Comparison of ENCODE assay signal across 18 cellular contexts in the genomic region with DNA sequence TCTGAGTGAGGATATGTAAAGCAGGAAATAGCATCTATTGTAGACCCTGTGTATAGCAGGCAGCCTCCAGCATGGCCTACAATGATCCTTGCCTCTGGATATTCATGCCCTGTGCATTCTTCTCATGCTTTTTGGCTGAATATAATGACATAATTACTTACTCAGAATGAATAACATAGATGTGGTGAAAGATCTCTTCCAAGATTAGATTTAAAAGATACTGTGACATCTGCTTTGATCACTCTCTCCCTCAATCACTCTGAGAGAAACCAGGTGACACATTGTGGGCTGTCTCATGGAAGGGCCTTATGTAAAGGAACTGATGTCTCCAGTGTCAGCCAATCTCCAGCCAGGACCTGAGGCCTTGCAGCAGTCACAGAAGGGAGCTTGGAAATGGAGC.
DNase-seq lines count a peak whose midpoint lies in the region; ATAC-seq, FAIRE-seq and TF ChIP-seq lines count a peak whose summit lies in the region.
"Had no signal": no experiment of that assay in that cellular context is flagged by ENCODE, and none has a peak within 500 bp of the region (broad histone marks: within the 10 kb centered on the region; RNA-seq: fewer than 3 reads in every experiment).

No MANE protein-coding gene starts in this region.

- TF ChIP-seq RAD21 in IMR-90 (IDR thresholded peaks at IDR 0.05; ENCODE audit: low read length), result no peak

- H2AK9ac ChIP-seq in IMR-90 (replicated peaks; ENCODE audit: low read depth, low read length, poor library complexity), result no peak overlapping the region

- H3K56ac ChIP-seq in IMR-90 (ENCODE audit: extremely low read depth, insufficient read depth, low read length), result no peak overlapping the region; the same call in 1 of the 2 replicates

- peaks cover 7% of the 10 kb centered on the region for H3K4me1 ChIP-seq in IMR-90 (ENCODE audit: control insufficient read depth, insufficient read depth, low read length)
- peaks cover 18% of the 10 kb centered on the region for H3K4me1 ChIP-seq in astrocyte (ENCODE audit: insufficient read depth, low read length)
- no peaks in the 10 kb centered on the region for H3K4me1 ChIP-seq in CD4-positive, alpha-beta memory T cell (ENCODE audit: insufficient read depth, low read length)
- H3K4me1 ChIP-seq: BLaER1, prostate gland had no signal

- H3K36me3 ChIP-seq in IMR-90 (ENCODE audit: control insufficient read depth, insufficient read depth, low read length) (no peaks in the 10 kb centered on the region), astrocyte (ENCODE audit: insufficient read depth, low read length) (no peaks in the 10 kb centered on the region), kidney epithelial cell (ENCODE audit: control insufficient read depth, insufficient read depth, low read length) (no peaks in the 10 kb centered on the region)
- H3K36me3 ChIP-seq in CD4-positive, alpha-beta memory T cell (ENCODE audit: insufficient read depth, low read length), result no peaks in the 10 kb centered on the region
- H3K36me3 ChIP-seq: BLaER1, cardiac muscle cell, prostate gland had no signal

- in situ Hi-C loops in IMR-90 (cut with MboI; ENCODE audit: low sequenced_read_pairs), result no loop called here

- no TSS peak for BruUV-seq in IMR-90 (replicated peaks; lab: Mats Ljungman, UMichigan)

- ATAC-seq in IMR-90 (ENCODE audit: low read depth), result peak; percentile 91
- ATAC-seq in HG03139 (IDR thresholded peaks at IDR 0.05; ENCODE audit: unreplicated experiment), result no peak
- no peak for ATAC-seq in GM19452 (IDR thresholded peaks at IDR 0.05; ENCODE audit: unreplicated experiment)
- ATAC-seq: HCT116 had no signal

- H3K4me3 Mint-ChIP-seq in astrocyte (ENCODE audit: unreplicated experiment), result no peak overlapping the region
- H3K4me3 Mint-ChIP-seq in CD4-positive, alpha-beta memory T cell, result no peak overlapping the region
- H3K4me3 Mint-ChIP-seq: activated CD4-positive, alpha-beta T cell treated with anti-CD3 and anti-CD28 coated beads, Interleukin-2, amount 10 ng/mL, durations not matched to agents 24 days and 14 days; activated T-helper 1 cell treated with anti-CD3 and anti-CD28 coated beads, Interleukin-12 subunit alpha, Interleukin-12 subunit beta, Interleukin-2, Interleukin-4 antibody, amounts not matched to agents 30 ng/mL and 10 ng/mL and 1 ng/mL, durations not matched to agents 14 hours and 24 hours and 36 hours had no signal

- H4K5ac ChIP-seq in IMR-90 (ENCODE audit: low read depth, low read length), result peak overlapping the region; percentile 49; the same call in 1 of the 2 replicates

- peak overlapping the region; percentile 61; the same call in 2 of the 3 replicates for H2BK15ac ChIP-seq in IMR-90 (ENCODE audit: low read depth, low read length)

- peak overlapping the region; percentile 74; the same call in 1 of the 2 replicates for H3K18ac ChIP-seq in IMR-90 (ENCODE audit: low read depth, low read length)

- dilution Hi-C loops in IMR-90 (cut with HindIII; ENCODE audit: low sequenced_read_pairs, unreplicated experiment), result no loop called here

- H2BK20ac ChIP-seq in IMR-90 (ENCODE audit: low read depth, low read length), result peak overlapping the region; percentile 88

- no peaks in the 10 kb centered on the region for H3K27me3 Mint-ChIP-seq in astrocyte (ENCODE audit: low read depth, unreplicated experiment)
- no peaks in the 10 kb centered on the region for H3K27me3 Mint-ChIP-seq in CD4-positive, alpha-beta memory T cell
- H3K27me3 Mint-ChIP-seq: activated CD4-positive, alpha-beta T cell treated with anti-CD3 and anti-CD28 coated beads, Interleukin-2, amount 10 ng/mL, durations not matched to agents 24 days and 14 days had no signal

- DNase-seq in AG10803 (ENCODE audit: low read depth) (peak; percentile 78), IMR-90 (peak; percentile 72), astrocyte (ENCODE audit: low read depth) (peak; percentile 81), kidney epithelial cell (ENCODE audit: low read depth) (peak; percentile 43), OCI-M1 (lab: John Stamatoyannopoulos, UW) (no peak)
- no peak for DNase-seq in CD4-positive, alpha-beta memory T cell
- DNase-seq: activated CD4-positive, alpha-beta T cell treated with anti-CD3 and anti-CD28 coated beads, Interleukin-2, amount 10 ng/mL, durations not matched to agents 24 days and 14 days; NCI-H187 treated with DMSO at 0.1 percent for 48 hours; stimulated activated CD4-positive, alpha-beta T cell treated with anti-CD3 and anti-CD28 coated beads, Interleukin-4, amount 100 ng/mL, for 1 hour; stimulated activated naive CD4-positive, alpha-beta T cell had no signal

- FAIRE-seq in astrocyte (lab: Jason Lieb, UNC), result peak; percentile 88

- peak overlapping the region; percentile 69 for H3K4ac ChIP-seq in IMR-90 (ENCODE audit: low read depth, low read length)

- 0 out of 2 replicates have a peak overlapping the region, but pooled peaks have one; percentile 7 for H3K23ac ChIP-seq in IMR-90 (ENCODE audit: low read depth, low read length)

- no peaks in the 10 kb centered on the region for H3K79me1 ChIP-seq in IMR-90 (ENCODE audit: low read depth in 1 of 2, low read length in 2 of 2)

- TF ChIP-seq POLR2A in IMR-90 (IDR thresholded peaks at IDR 0.05; ENCODE audit: low read depth, low read length), result no peak

- POLR2A ChIA-PET in IMR-90 (lab: Charles Lee; ENCODE audit: unreplicated experiment), result no interaction called here
- POLR2A ChIA-PET in CD4-positive, alpha-beta memory T cell (lab: Charles Lee; ENCODE audit: partially characterized antibody), result no interaction called here

- H4K20me1 ChIP-seq in IMR-90 (ENCODE audit: insufficient read depth, low read length) (no peaks in the 10 kb centered on the region), astrocyte (ENCODE audit: insufficient read depth, low read length) (no peaks in the 10 kb centered on the region)
- H4K20me1 ChIP-seq: BLaER1 had no signal

- peak overlapping the region; percentile 78 for H2BK5ac ChIP-seq in IMR-90 (ENCODE audit: low read depth, low read length, poor library complexity, severe bottlenecking)

- H3K4me2 ChIP-seq in IMR-90 (ENCODE audit: low read depth, low read length) (no peak overlapping the region), astrocyte (ENCODE audit: low read length) (peak overlapping the region; percentile 40)
- H3K4me2 ChIP-seq: BLaER1, KMS-11 had no signal

- peaks cover 24% of the 10 kb centered on the region for H3K4me1 Mint-ChIP-seq in astrocyte (ENCODE audit: low read depth, unreplicated experiment)
- no peaks in the 10 kb centered on the region for H3K4me1 Mint-ChIP-seq in CD4-positive, alpha-beta memory T cell
- H3K4me1 Mint-ChIP-seq: activated CD4-positive, alpha-beta T cell treated with anti-CD3 and anti-CD28 coated beads, Interleukin-2, amount 10 ng/mL, durations not matched to agents 24 days and 14 days had no signal

- H3K9ac ChIP-seq in IMR-90 (ENCODE audit: low read depth, low read length) (no peak overlapping the region), astrocyte (ENCODE audit: low read length) (no peak overlapping the region)
- H3K9ac ChIP-seq: BLaER1, KMS-11 had no signal

- H3K27ac ChIP-seq in IMR-90 (ENCODE audit: insufficient read depth, low read length) (peak overlapping the region; percentile 46), astrocyte (ENCODE audit: low read depth, low read length) (peak overlapping the region; percentile 82)
- no peak overlapping the region for H3K27ac ChIP-seq in CD4-positive, alpha-beta memory T cell (ENCODE audit: low read depth, low read length)
- H3K27ac ChIP-seq: BLaER1, cardiac muscle cell, KMS-11, prostate gland had no signal

- peak overlapping the region; percentile 47 to 80; a peak in 2 of 4 replicates for H4K8ac ChIP-seq in IMR-90 (ENCODE audit: low read depth in 2 of 2, low read length in 2 of 2)

- H3K4me3 ChIP-seq in AG10803 (ENCODE audit: low read length) (no peak overlapping the region), IMR-90 (ENCODE audit: insufficient read depth, low read depth, low read length) (no peak overlapping the region), astrocyte (ENCODE audit: insufficient read depth, low read depth, low read length) (no peak overlapping the region), kidney epithelial cell (ENCODE audit: low read depth, low read length) (no peak overlapping the region)
- no peak overlapping the region for H3K4me3 ChIP-seq in CD4-positive, alpha-beta memory T cell (ENCODE audit: low read length in 2 of 2)
- H3K4me3 ChIP-seq: BLaER1, cardiac muscle cell, prostate gland had no signal

- peaks cover 9% of the 10 kb centered on the region for H3K9me3 Mint-ChIP-seq in astrocyte (ENCODE audit: unreplicated experiment)
- peaks cover 2 to 26% (median 9%) of the 10 kb centered on the region in 8 donors for H3K9me3 Mint-ChIP-seq in CD4-positive, alpha-beta memory T cell

- no peaks in the 10 kb centered on the region for H3K36me3 Mint-ChIP-seq in astrocyte (ENCODE audit: low read depth, unreplicated experiment)
- no peaks in the 10 kb centered on the region for H3K36me3 Mint-ChIP-seq in CD4-positive, alpha-beta memory T cell

- TF ChIP-seq CTCF in AG10803 (conservative IDR thresholded peaks at IDR 0.05; ENCODE audit: low read length), result no peak
- TF ChIP-seq CTCF in IMR-90 (conservative IDR thresholded peaks at IDR 0.05; ENCODE audit: low read depth, low read length), result no peak
- no peak for TF ChIP-seq CTCF in astrocyte (IDR thresholded peaks at IDR 0.05; ENCODE audit: insufficient read depth, low read depth, low read length)
- TF ChIP-seq CTCF in kidney epithelial cell (IDR thresholded peaks at IDR 0.05; ENCODE audit: insufficient read depth, low read length, poor library complexity, severe bottlenecking), result no peak

- intact Hi-C loops in IMR-90 (cut with micrococcal nuclease), result no loop called here
- intact Hi-C loops in CD4-positive, alpha-beta memory T cell (cut with micrococcal nuclease), result no loop called here

- H2BK120ac ChIP-seq in IMR-90 (ENCODE audit: low read depth, low read length), result peak overlapping the region; percentile 89

- no peaks in the 10 kb centered on the region; the same call in 1 of the 2 replicates for H3K9me1 ChIP-seq in IMR-90 (ENCODE audit: insufficient read depth, low read length)

- peak overlapping the region; percentile 89 for H3K27ac Mint-ChIP-seq in astrocyte (ENCODE audit: unreplicated experiment)
- no peak overlapping the region for H3K27ac Mint-ChIP-seq in CD4-positive, alpha-beta memory T cell
- H3K27ac Mint-ChIP-seq: activated CD4-positive, alpha-beta T cell treated with anti-CD3 and anti-CD28 coated beads, Interleukin-2, amount 10 ng/mL, durations not matched to agents 24 days and 14 days; activated T-helper 1 cell treated with anti-CD3 and anti-CD28 coated beads, Interleukin-12 subunit alpha, Interleukin-12 subunit beta, Interleukin-2, Interleukin-4 antibody, amounts not matched to agents 30 ng/mL and 10 ng/mL and 1 ng/mL, durations not matched to agents 14 hours and 24 hours and 36 hours had no signal

- CTCF ChIA-PET in IMR-90 (lab: Yijun Ruan, JAX), result interaction anchor here (0.7 to 1.6 kb wide), 2 partner anchors 89 to 1475 kb away, joined by 3 to 5 read pairs; no protein-coding TSS in a partner anchor
- CTCF ChIA-PET in CD4-positive, alpha-beta memory T cell (lab: Charles Lee; ENCODE audit: partially characterized antibody), result no interaction called here

- H3K27me3 ChIP-seq in IMR-90 (ENCODE audit: control insufficient read depth, insufficient read depth, low read length) (no peaks in the 10 kb centered on the region), astrocyte (ENCODE audit: insufficient read depth, low read length) (no peaks in the 10 kb centered on the region), kidney epithelial cell (ENCODE audit: control insufficient read depth, insufficient read depth, low read length) (no peaks in the 10 kb centered on the region)
- H3K27me3 ChIP-seq in CD4-positive, alpha-beta memory T cell (ENCODE audit: insufficient read depth, low read length), result no peaks in the 10 kb centered on the region
- H3K27me3 ChIP-seq: BLaER1, cardiac muscle cell had no signal

- 0 out of 2 replicates have a peak overlapping the region, but pooled peaks have one; percentile 30 for H4K91ac ChIP-seq in IMR-90 (ENCODE audit: insufficient read depth, low read depth, low read length)

- H3K14ac ChIP-seq in IMR-90 (replicated peaks; ENCODE audit: low read depth, low read length), result 0 out of 2 replicates have a peak overlapping the region, but pooled peaks have one; percentile 34

- H3K9me3 ChIP-seq in IMR-90 (ENCODE audit: control insufficient read depth, insufficient read depth, low read length) (no peaks in the 10 kb centered on the region), astrocyte (ENCODE audit: insufficient read depth, low read depth, low read length) (no peaks in the 10 kb centered on the region)
- H3K9me3 ChIP-seq in CD4-positive, alpha-beta memory T cell (ENCODE audit: control insufficient read depth in 1 of 2, low read length in 2 of 2), result no peaks in the 10 kb centered on the region
- H3K9me3 ChIP-seq: BLaER1, prostate gland had no signal

- H3K79me2 ChIP-seq in astrocyte (ENCODE audit: insufficient read depth, low read length), result no peaks in the 10 kb centered on the region

- peak overlapping the region; percentile 22 for H2AK5ac ChIP-seq in IMR-90 (ENCODE audit: low read depth, low read length)

- peak overlapping the region; percentile 24 for H2AFZ ChIP-seq in IMR-90 (replicated peaks; ENCODE audit: low read length, poor library complexity)
- H2AFZ ChIP-seq in astrocyte (ENCODE audit: low read depth, low read length), result no peak overlapping the region

Comparison
In these comparisons a context has a peak if more than half of its experiments do, and no peak if none do; other contexts are left out.
1. DNase-seq: peak in AG10803 (single experiment), IMR-90 (single experiment), astrocyte (single experiment) and kidney epithelial cell (single experiment); none in OCI-M1 (single experiment) and CD4-positive, alpha-beta memory T cell (0 of 5).